ENCODE assay signal across 20 cellular contexts in genomic region chr11:12472401-12473065, GRCh38.
A peak's percentile ranks its signal among the peaks of the same experiment; 100 is the strongest.
DNase-seq lines count a peak whose midpoint lies in the region; FAIRE-seq and TF ChIP-seq lines count a peak whose summit lies in the region.
"Had no signal": no experiment of that assay in that cellular context is flagged by ENCODE, and none has a peak within 500 bp of the region (broad histone marks: within the 10 kb centered on the region; RNA-seq: fewer than 3 reads in every experiment).

No MANE protein-coding gene starts in this region.

- H4K8ac ChIP-seq in H1 (ENCODE audit: extremely low read depth, insufficient read depth, low read length) = no peak overlapping the region

- H3K27ac Mint-ChIP-seq in nephron progenitor cell = peak overlapping the region; percentile 79
- H3K27ac Mint-ChIP-seq: T-helper 2 cell treated with Interferon-gamma antibody and Interleukin-4, amounts not matched to agents 5 μg/mL and 100 μg/mL, for 36 hours had no signal

- no peak overlapping the region for H3K4me3 ChIP-seq in H1 (ENCODE audit: extremely low read depth in 1 of 4, insufficient read depth in 2 of 4, low read depth in 3 of 4, low read length in 4 of 4)
- no peak overlapping the region for H3K4me3 ChIP-seq in transverse colon
- H3K4me3 ChIP-seq in adrenal gland = no peak overlapping the region
- H3K4me3 ChIP-seq: right lobe of liver had no signal

- CTCF ChIA-PET in H1 (lab: Charles Lee; ENCODE audit: partially characterized antibody) = interaction anchor here (1.0 to 6.5 kb wide), 11 partner anchors 9 to 184 kb away, joined by 3 to 40 read pairs (median 3); no protein-coding TSS in a partner anchor

- H2BK5ac ChIP-seq in H1 (ENCODE audit: low read depth, low read length) = no peak overlapping the region

- peak overlapping the region; percentile 2 for H3K4me3 Mint-ChIP-seq in nephron progenitor cell
- H3K4me3 Mint-ChIP-seq: central memory CD8-positive, alpha-beta T cell; T-helper 2 cell treated with Interferon-gamma antibody and Interleukin-4, amounts not matched to agents 5 μg/mL and 100 μg/mL, for 36 hours had no signal

- no peak overlapping the region for H3K9ac ChIP-seq in H1 (replicated peaks in 1 of 4; ENCODE audit: extremely low read depth in 1 of 4, low read depth in 3 of 4, low read length in 3 of 4)

- DNase-seq in NCI-H2227 treated with DMSO at 0.1 percent for 48 hours (lab: John Stamatoyannopoulos, UW) (peak; percentile 71), H1 (ENCODE audit: low read depth in 1 of 2, low spot score in 2 of 2) (no peak), nephron progenitor cell (no peak), transverse colon (no peak), caudate nucleus (lab: John Stamatoyannopoulos, UW) (no peak), adrenal gland (no peak)
- DNase-seq in activated T-cell treated with anti-CD3 and anti-CD28 coated beads, Interleukin-2, amount 50 U/mL, for 1 hour = no peak
- DNase-seq: AML-193; effector CD8-positive, alpha-beta T cell; hippocampal formation; islet precursor cell; Kasumi-1; mesendoderm; NCI-H1105; NCI-H748 treated with DMSO at 0.1 percent for 48 hours; right lobe of liver; stimulated activated CD4-positive, alpha-beta T cell treated with anti-CD3 and anti-CD28 coated beads, Interleukin-1b, Interleukin-23, amount 100 ng/mL, for 48 hours had no signal

- H3K27me3 ChIP-seq in H1 (replicated peaks in 1 of 4; ENCODE audit: control insufficient read depth in 3 of 4, extremely low read depth in 1 of 4, insufficient read depth in 3 of 4, low read length in 3 of 4) (no peaks in the 10 kb centered on the region), transverse colon (no peaks in the 10 kb centered on the region), adrenal gland (no peaks in the 10 kb centered on the region)
- H3K27me3 ChIP-seq: right lobe of liver had no signal

- in situ Hi-C loops in transverse colon (cut with MboI; ENCODE audit: low pct_ligation_motif_present in 1 of 4, low pct_unique_long_range_greater_than_20kb in 1 of 4, low sequenced_read_pairs in 3 of 4) = no loop called here

- no peak overlapping the region for H3K14ac ChIP-seq in H1 (ENCODE audit: insufficient read length)

- no peak overlapping the region for H2BK120ac ChIP-seq in H1 (replicated peaks; ENCODE audit: low read depth, low read length)

- H2AFZ ChIP-seq in H1 (ENCODE audit: low read length) = no peak overlapping the region

- peaks cover 29% of the 10 kb centered on the region for H3K36me3 Mint-ChIP-seq in nephron progenitor cell (ENCODE audit: low read depth)

- no peaks in the 10 kb centered on the region for H3K23me2 ChIP-seq in H1 (ENCODE audit: low read depth, low read length)

- H4K91ac ChIP-seq in H1 (replicated peaks; ENCODE audit: insufficient read length, low read length) = no peak overlapping the region

- H3K18ac ChIP-seq in H1 (ENCODE audit: extremely low read depth, low read length) = no peak overlapping the region

- H2BK20ac ChIP-seq in H1 (ENCODE audit: low read length) = no peak overlapping the region

- H3K27ac ChIP-seq in H1 (ENCODE audit: low read depth, low read length) (no peak overlapping the region), transverse colon (peak overlapping the region; percentile 20 to 47 (median 36)), caudate nucleus (ENCODE audit: low read depth, low read length) (no peak overlapping the region), adrenal gland (no peak overlapping the region)
- H3K27ac ChIP-seq: right lobe of liver had no signal

- no peak overlapping the region for H4K5ac ChIP-seq in H1 (ENCODE audit: insufficient read length, low read depth, low read length)

- H3K79me2 ChIP-seq in H1 (ENCODE audit: control insufficient read depth in 1 of 2, insufficient read depth in 2 of 2, low read length in 2 of 2) = no peaks in the 10 kb centered on the region

- no peak for TF ChIP-seq RAD21 in H1 (IDR thresholded peaks at IDR 0.05 in 1 of 2, conservative IDR thresholded peaks at IDR 0.05 in 1 of 2; ENCODE audit: low read depth in 2 of 2, low read length in 2 of 2)

- TF ChIP-seq POLR2A in H1 (IDR thresholded peaks at IDR 0.05; ENCODE audit: control extremely low read depth in 1 of 2, low read depth in 2 of 2, low read length in 2 of 2) (no peak), transverse colon (IDR thresholded peaks at IDR 0.05) (no peak), adrenal gland (IDR thresholded peaks at IDR 0.05) (no peak)

- intact Hi-C loops in transverse colon (cut with DNase I; ENCODE audit: low total_unique reads) (no loop called here), adrenal gland (cut with DNase I) (no loop called here)

- no peak overlapping the region for H3K56ac ChIP-seq in H1 (replicated peaks; ENCODE audit: insufficient read length, low read depth, low read length)

- no peak overlapping the region for H3K4ac ChIP-seq in H1 (replicated peaks; ENCODE audit: insufficient read length, low read depth, low read length)

- H3K27me3 Mint-ChIP-seq in nephron progenitor cell (ENCODE audit: low read depth, poor library complexity) = no peaks in the 10 kb centered on the region

- POLR2A ChIA-PET in H1 (lab: Charles Lee; ENCODE audit: partially characterized antibody) = interaction anchor here (1.2 kb wide), 1 partner anchor 9 kb away, joined by 3 read pairs; no protein-coding TSS in a partner anchor

- TF ChIP-seq CTCF in H1 (IDR thresholded peaks at IDR 0.05; ENCODE audit: control extremely low read depth in 1 of 3, insufficient read depth in 1 of 3, low read depth in 1 of 3, low read length in 3 of 3) (no peak), nephron progenitor cell (IDR thresholded peaks at IDR 0.05) (no peak), transverse colon (IDR thresholded peaks at IDR 0.05) (no peak), adrenal gland (IDR thresholded peaks at IDR 0.05) (no peak)

- no peaks in the 10 kb centered on the region for H4K20me1 ChIP-seq in H1 (replicated peaks in 1 of 2; ENCODE audit: control insufficient read depth in 1 of 2, insufficient read depth in 2 of 2, low read length in 2 of 2)

- no peak for FAIRE-seq in H1 (lab: Jason Lieb, UNC)
- FAIRE-seq: G401.6 had no signal

- no peak for TF ChIP-seq EP300 in H1 (IDR thresholded peaks at IDR 0.05; ENCODE audit: borderline replicate concordance in 1 of 2, low read depth in 2 of 2, low read length in 2 of 2)
- TF ChIP-seq EP300 in transverse colon (IDR thresholded peaks at IDR 0.05; ENCODE audit: low read depth) = no peak

- peaks cover 3% of the 10 kb centered on the region for H3K9me3 Mint-ChIP-seq in nephron progenitor cell
- H3K9me3 Mint-ChIP-seq: central memory CD8-positive, alpha-beta T cell; T-helper 2 cell treated with Interferon-gamma antibody and Interleukin-4, amounts not matched to agents 5 μg/mL and 100 μg/mL, for 36 hours had no signal

- H3K79me1 ChIP-seq in H1 (ENCODE audit: low read depth, low read length) = 0 out of 2 replicates have a peak, but pooled peaks cover 2% of the 10 kb centered on the region

- peaks cover 38% of the 10 kb centered on the region for H3K4me1 Mint-ChIP-seq in nephron progenitor cell
- H3K4me1 Mint-ChIP-seq: central memory CD8-positive, alpha-beta T cell had no signal

- H3K36me3 ChIP-seq in H1 (ENCODE audit: control insufficient read depth in 2 of 4, insufficient read depth in 4 of 4, low read length in 3 of 4) (no peaks in the 10 kb centered on the region), transverse colon (peaks cover 0 to 9% (median 0%) of the 10 kb centered on the region in 4 donors), adrenal gland (replicated peaks in 1 of 2) (peaks cover 0 to 18% of the 10 kb centered on the region in 2 donors)

- no peak overlapping the region for H3K4me2 ChIP-seq in H1 (ENCODE audit: insufficient read depth in 1 of 2, low read depth in 2 of 2, low read length in 2 of 2)

- no peak overlapping the region for H3K23ac ChIP-seq in H1 (ENCODE audit: insufficient read length)

- no peaks in the 10 kb centered on the region for H3K9me3 ChIP-seq in H1 (ENCODE audit: insufficient read depth in 2 of 2, low read depth in 1 of 2, low read length in 1 of 2)
- H3K9me3 ChIP-seq in transverse colon = no peaks in the 10 kb centered on the region
- H3K9me3 ChIP-seq in adrenal gland (replicated peaks in 1 of 3) = no peaks in the 10 kb centered on the region
- H3K9me3 ChIP-seq: right lobe of liver had no signal

- H3K4me1 ChIP-seq in H1 (replicated peaks in 1 of 4; ENCODE audit: control insufficient read depth in 3 of 4, insufficient read depth in 4 of 4, low read length in 3 of 4) (peaks cover 2 to 7% (median 5%) of the 10 kb centered on the region in 4 experiments; a peak in 3 of 7 replicates), transverse colon (peaks cover 4 to 20% (median 13%) of the 10 kb centered on the region in 4 donors), adrenal gland (replicated peaks in 1 of 2) (peaks cover 0 to 6% of the 10 kb centered on the region in 2 donors)
- H3K4me1 ChIP-seq: right lobe of liver had no signal

- H2BK12ac ChIP-seq in H1 (ENCODE audit: low read depth, low read length) = no peak overlapping the region

- WGBS in H1 (ENCODE audit: extremely low coverage in 1 of 2, insufficient coverage in 1 of 2, insufficient read length in 1 of 2, insufficient replicate concordance in 2 of 2, low coverage in 1 of 2, low lambda C conversion rate in 2 of 2, missing lambda C conversion rate in 1 of 2), 2 experiments = 85% methylated on average over 7 of the region's 7 CpGs; no CpG with 5 or more reads in 1 of the 2 experiments
- 66 to 68% methylated on average over 6 to 7 of the region's 7 CpGs for WGBS in transverse colon (ENCODE audit: low coverage in 1 of 2), 2 donors
- 69 to 78% (median 71%) methylated on average over 7 of the region's 7 CpGs for WGBS in adrenal gland, 4 donors

- 0 out of 2 replicates have a peak overlapping the region, but pooled peaks have one; percentile 53 for H2BK15ac ChIP-seq in H1 (ENCODE audit: low read length)

- H2AK5ac ChIP-seq in H1 (ENCODE audit: low read depth, low read length) = no peak overlapping the region; the same call in 1 of the 2 replicates

TF ChIP-seq in H1, 55 proteins besides CTCF, POLR2A, EP300 and RAD21:
- TF ChIP-seq YY1 (IDR thresholded peaks at IDR 0.05; ENCODE audit: low read depth, low read length) = no peak
- no peak for TF ChIP-seq RFX5 (IDR thresholded peaks at IDR 0.05; ENCODE audit: borderline replicate concordance, low read depth, low read length)
- no peak for TF ChIP-seq CHD2 (IDR thresholded peaks at IDR 0.05; ENCODE audit: low read length)
- no peak for TF ChIP-seq TAF1 (IDR thresholded peaks at IDR 0.05; ENCODE audit: low read depth, low read length)
- TF ChIP-seq CEBPB (IDR thresholded peaks at IDR 0.05; ENCODE audit: low read depth, low read length) = no peak
- TF ChIP-seq, protein P1, sequence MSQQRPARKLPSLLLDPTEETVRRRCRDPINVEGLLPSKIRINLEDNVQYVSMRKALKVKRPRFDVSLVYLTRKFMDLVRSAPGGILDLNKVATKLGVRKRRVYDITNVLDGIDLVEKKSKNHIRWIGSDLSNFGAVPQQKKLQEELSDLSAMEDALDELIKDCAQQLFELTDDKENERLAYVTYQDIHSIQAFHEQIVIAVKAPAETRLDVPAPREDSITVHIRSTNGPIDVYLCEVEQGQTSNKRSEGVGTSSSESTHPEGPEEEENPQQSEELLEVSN (IDR thresholded peaks at IDR 0.05) = no peak

Comparison
In these comparisons a context has a peak if more than half of its experiments do, and no peak if none do; other contexts are left out.
1. H3K27ac ChIP-seq: peak in transverse colon (4 of 4); none in H1 (single experiment), caudate nucleus (single experiment) and adrenal gland (0 of 5).